In the genomic region with DNA sequence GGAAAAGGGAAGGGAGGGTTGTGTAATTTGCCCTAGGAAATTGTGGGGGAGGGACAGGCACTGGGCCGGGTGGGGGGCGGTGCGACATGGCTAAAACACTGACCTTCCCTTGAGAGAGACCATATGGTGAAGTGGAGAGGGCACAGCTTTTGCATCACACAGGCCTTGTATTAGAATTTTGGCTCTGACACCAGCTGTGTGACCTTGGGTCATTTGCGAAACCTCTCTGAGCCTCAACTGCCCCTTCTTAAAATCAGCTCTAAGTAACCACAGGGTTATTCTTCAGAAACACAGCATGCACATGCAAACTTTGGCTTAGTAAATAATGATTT, we compare ENCODE assay signal across 23 cellular contexts. TPM values are rescaled to one million over a fixed set of nuclear protein-coding genes. Genes with fewer than 3 reads are reported as not detected.
A peak's percentile ranks its signal among the peaks of the same experiment; 100 is the strongest.
DNase-seq lines count a peak whose midpoint lies in the region; ATAC-seq and TF ChIP-seq lines count a peak whose summit lies in the region.
"Had no signal": no experiment of that assay in that cellular context is flagged by ENCODE, and none has a peak within 500 bp of the region (broad histone marks: within the 10 kb centered on the region; RNA-seq: fewer than 3 reads in every experiment).

No MANE protein-coding gene starts in this region.

- H3K27me3 Mint-ChIP-seq in osteocyte (ENCODE audit: unreplicated experiment) = no peaks in the 10 kb centered on the region

- H3K27ac ChIP-seq in cardiac muscle cell (peak overlapping the region; percentile 73), left ventricle myocardium inferior (replicated peaks) (no peak overlapping the region)
- H3K27ac ChIP-seq: prostate gland, SJSA1 had no signal

- no peaks in the 10 kb centered on the region for H3K9me3 Mint-ChIP-seq in osteocyte (ENCODE audit: unreplicated experiment)
- H3K9me3 Mint-ChIP-seq: activated naive CD4-positive, alpha-beta T cell treated with anti-CD3 and anti-CD28 coated beads, Interleukin-2, amount 10 ng/mL, durations not matched to agents 7 days and 5 days had no signal

- no peaks in the 10 kb centered on the region for H3K9me3 ChIP-seq in cardiac muscle cell (ENCODE audit: low read depth)
- peaks cover 16% of the 10 kb centered on the region for H3K9me3 ChIP-seq in left ventricle myocardium inferior (replicated peaks)
- H3K9me3 ChIP-seq: prostate gland, SJSA1, thoracic aorta had no signal

- H3K4me1 ChIP-seq in cardiac muscle cell (ENCODE audit: low read depth) = peaks cover 17% of the 10 kb centered on the region
- H3K4me1 ChIP-seq in left ventricle myocardium inferior = peaks cover 8% of the 10 kb centered on the region
- H3K4me1 ChIP-seq: prostate gland, SJSA1 had no signal

- intact Hi-C loops in left ventricle myocardium inferior (cut with micrococcal nuclease) = no loop called here

- H3K36me3 ChIP-seq in cardiac muscle cell = no peaks in the 10 kb centered on the region
- no peaks in the 10 kb centered on the region for H3K36me3 ChIP-seq in left ventricle myocardium inferior
- H3K36me3 ChIP-seq: prostate gland, SJSA1, thoracic aorta had no signal

- peak in 1 of 2 donors; percentile 63 for DNase-seq in cardiac muscle cell (ENCODE audit: low read depth in 1 of 2, low spot score in 1 of 2)
- DNase-seq in left ventricle myocardium inferior = no peak
- peak; percentile 42 for DNase-seq in choroid plexus epithelial cell (ENCODE audit: low read depth)
- DNase-seq in foreskin fibroblast = peak; percentile 59 to 67
- DNase-seq in osteocyte (ENCODE audit: extremely low spot score, unreplicated experiment) = no peak
- no peak for DNase-seq in NCI-H146 (lab: John Stamatoyannopoulos, UW)
- no peak for DNase-seq in GM20000 (ENCODE audit: low spot score)
- DNase-seq: 8988T; activated CD4-positive, alpha-beta T cell treated with anti-CD3 and anti-CD28 coated beads, Interleukin-2, amount 50 U/mL, for 4 hours; activated naive CD4-positive, alpha-beta T cell treated with anti-CD3 and anti-CD28 coated beads, Interleukin-2, amount 10 ng/mL, durations not matched to agents 7 days and 5 days; AML-193; anterior cingulate cortex; CD4-positive, alpha-beta T cell; NCI-H1048; NCI-H187; NCI-H526; stimulated activated naive CD8-positive, alpha-beta T cell treated with anti-CD3 and anti-CD28 coated beads, Interleukin-15, Interleukin-2, amounts not matched to agents 100 U/mL and 50 U/mL, for 24 hours; T-cell had no signal

- no peak for ATAC-seq in GM21360 (IDR thresholded peaks at IDR 0.05; ENCODE audit: unreplicated experiment)
- ATAC-seq: stimulated activated naive CD8-positive, alpha-beta T cell treated with anti-CD3 and anti-CD28 coated beads, Interleukin-15, Interleukin-2, amounts not matched to agents 100 U/mL and 50 U/mL, for 24 hours; T-cell had no signal

- H3K4me1 Mint-ChIP-seq in osteocyte (ENCODE audit: unreplicated experiment) = peaks cover 45% of the 10 kb centered on the region
- H3K4me1 Mint-ChIP-seq: activated naive CD4-positive, alpha-beta T cell treated with anti-CD3 and anti-CD28 coated beads, Interleukin-2, amount 10 ng/mL, durations not matched to agents 7 days and 5 days; T-cell had no signal

- TF ChIP-seq CTCF in cardiac muscle cell (IDR thresholded peaks at IDR 0.05; ENCODE audit: low read depth, low read length) = no peak
- no peak for TF ChIP-seq CTCF in left ventricle myocardium inferior (IDR thresholded peaks at IDR 0.05; ENCODE audit: borderline replicate concordance)
- no peak for TF ChIP-seq CTCF in choroid plexus epithelial cell (conservative IDR thresholded peaks at IDR 0.05; ENCODE audit: low read depth, low read length)
- no peak for TF ChIP-seq CTCF in foreskin fibroblast (IDR thresholded peaks at IDR 0.05; ENCODE audit: low read depth, low read length)
- TF ChIP-seq CTCF in osteocyte (IDR thresholded peaks at IDR 0.05) = no peak
- TF ChIP-seq CTCF in GM20000 (IDR thresholded peaks at IDR 0.05; ENCODE audit: extremely low read depth, missing control alignments) = no peak

- H3K27ac Mint-ChIP-seq in osteocyte (ENCODE audit: unreplicated experiment) = peak overlapping the region; percentile 15
- H3K27ac Mint-ChIP-seq: activated naive CD4-positive, alpha-beta T cell treated with anti-CD3 and anti-CD28 coated beads, Interleukin-2, amount 10 ng/mL, durations not matched to agents 7 days and 5 days; CD4-positive, alpha-beta T cell; T-cell had no signal

- peaks cover 12% of the 10 kb centered on the region for H3K36me3 Mint-ChIP-seq in osteocyte (ENCODE audit: unreplicated experiment)
- H3K36me3 Mint-ChIP-seq: activated naive CD4-positive, alpha-beta T cell treated with anti-CD3 and anti-CD28 coated beads, Interleukin-2, amount 10 ng/mL, durations not matched to agents 7 days and 5 days; T-cell had no signal

- no peak overlapping the region for H3K4me3 ChIP-seq in cardiac muscle cell
- no peak overlapping the region for H3K4me3 ChIP-seq in left ventricle myocardium inferior
- H3K4me3 ChIP-seq in choroid plexus epithelial cell (ENCODE audit: low read depth, low read length) = no peak overlapping the region
- H3K4me3 ChIP-seq in foreskin fibroblast (ENCODE audit: low read depth in 1 of 2, low read length in 2 of 2) = no peak overlapping the region
- H3K4me3 ChIP-seq: lung, prostate gland, SJSA1, thoracic aorta had no signal

- no peak overlapping the region for H3K4me3 Mint-ChIP-seq in osteocyte (ENCODE audit: unreplicated experiment)
- H3K4me3 Mint-ChIP-seq: activated naive CD4-positive, alpha-beta T cell treated with anti-CD3 and anti-CD28 coated beads, Interleukin-2, amount 10 ng/mL, durations not matched to agents 7 days and 5 days; CD4-positive, alpha-beta T cell; T-cell had no signal

- H3K27me3 ChIP-seq in cardiac muscle cell = no peaks in the 10 kb centered on the region
- H3K27me3 ChIP-seq in left ventricle myocardium inferior (ENCODE audit: low read depth) = peaks cover 5% of the 10 kb centered on the region
- H3K27me3 ChIP-seq: SJSA1 had no signal

RNA-seq across cellular contexts. Expression of gene PDGFRA, which starts 25.8 kb away (rescaled TPM):
- 51.3 and 60.9 TPM in 2 replicates for total RNA-seq in cardiac muscle cell
- polyA plus RNA-seq in cardiac muscle cell = 32.1 and 39.4 TPM in 2 replicates
- 24.8 TPM for total RNA-seq in left ventricle myocardium inferior
- 214 and 232 TPM in 2 replicates for total RNA-seq in osteocyte
- total RNA-seq: CD4-positive, alpha-beta T cell had no signal

Comparison
In these comparisons a context has a peak if more than half of its experiments do, and no peak if none do; other contexts are left out.
1. DNase-seq: peak in choroid plexus epithelial cell (single experiment) and foreskin fibroblast (2 of 2); none in left ventricle myocardium inferior (single experiment), osteocyte (single experiment), NCI-H146 (single experiment) and GM20000 (single experiment).